Comparison of ENCODE assay signal across 19 cellular contexts in the genomic region with DNA sequence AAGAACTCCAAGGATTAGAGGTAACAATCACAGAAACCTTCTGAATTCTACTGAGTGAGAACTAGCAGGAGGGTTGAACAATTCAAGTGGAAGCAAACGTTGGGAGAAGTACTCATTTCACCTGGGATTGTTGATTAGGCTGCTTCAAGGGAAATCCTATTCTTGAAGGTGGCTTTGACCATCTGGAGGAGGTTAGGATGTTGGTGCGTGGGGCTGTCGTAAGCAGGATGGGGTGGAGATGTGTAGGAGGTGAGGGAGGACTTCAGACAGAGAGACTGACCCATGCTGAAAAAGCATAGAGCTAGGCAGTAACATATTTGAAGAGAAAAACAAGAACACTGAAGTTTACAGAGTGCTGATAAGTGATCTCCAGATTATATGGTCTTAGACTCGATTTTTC.
DNase-seq lines count a peak whose midpoint lies in the region; ATAC-seq and TF ChIP-seq lines count a peak whose summit lies in the region.
"Had no signal": no experiment of that assay in that cellular context is flagged by ENCODE, and none has a peak within 500 bp of the region (broad histone marks: within the 10 kb centered on the region; RNA-seq: fewer than 3 reads in every experiment).

No MANE protein-coding gene starts in this region.

- no peak overlapping the region for H2BK120ac ChIP-seq in neuronal stem cell (ENCODE audit: low read depth, low read length)

- H3K4me3 Mint-ChIP-seq in activated CD8-positive, alpha-beta T cell treated with anti-CD3 and anti-CD28 coated beads, Interleukin-2, amount 10 ng/mL, durations not matched to agents 7 days and 5 days, result no peak overlapping the region

- H4K91ac ChIP-seq in neuronal stem cell (ENCODE audit: low read depth, low read length, poor library complexity), result no peak overlapping the region

- H3K36me3 ChIP-seq in HEK293 (ENCODE audit: control insufficient read depth in 2 of 2, insufficient read depth in 1 of 2, low read length in 2 of 2) (no peaks in the 10 kb centered on the region), neuronal stem cell (replicated peaks in 1 of 2; ENCODE audit: control insufficient read depth in 2 of 2, insufficient read depth in 2 of 2, low read length in 2 of 2) (no peaks in the 10 kb centered on the region)
- H3K36me3 ChIP-seq: BLaER1, HAP-1 had no signal

- no peak overlapping the region for H3K23ac ChIP-seq in neuronal stem cell (ENCODE audit: low read depth, low read length, poor library complexity)

- H3K14ac ChIP-seq in neuronal stem cell (ENCODE audit: low read length), result no peak overlapping the region

- no peaks in the 10 kb centered on the region for H3K9me3 Mint-ChIP-seq in activated CD8-positive, alpha-beta T cell treated with anti-CD3 and anti-CD28 coated beads, Interleukin-2, amount 10 ng/mL, durations not matched to agents 7 days and 5 days (ENCODE audit: insufficient read depth)

- no peaks in the 10 kb centered on the region for H3K27me3 ChIP-seq in neuronal stem cell (ENCODE audit: control insufficient read depth in 3 of 3, insufficient read depth in 3 of 3, low read depth in 1 of 3, low read length in 3 of 3)
- H3K27me3 ChIP-seq: BLaER1 had no signal

- H3K9me3 ChIP-seq in HEK293 (ENCODE audit: control insufficient read depth, insufficient read depth, low read depth, low read length) (no peaks in the 10 kb centered on the region), neuronal stem cell (replicated peaks in 1 of 2; ENCODE audit: control insufficient read depth in 2 of 2, insufficient read depth in 1 of 2, low read depth in 1 of 2, low read length in 2 of 2) (no peaks in the 10 kb centered on the region)
- H3K9me3 ChIP-seq: BLaER1, HAP-1 had no signal

- no peaks in the 10 kb centered on the region for H3K4me1 ChIP-seq in HEK293 (ENCODE audit: control insufficient read depth, insufficient read depth, low read length)
- H3K4me1 ChIP-seq in neuronal stem cell (ENCODE audit: control insufficient read depth in 2 of 2, insufficient read depth in 1 of 2, low read depth in 1 of 2, low read length in 2 of 2), result peaks cover 2 to 4% of the 10 kb centered on the region in 2 donors
- H3K4me1 ChIP-seq: A549 had no signal

- WGBS in neuronal stem cell (ENCODE audit: extremely low coverage in 2 of 2, insufficient read length in 2 of 2, insufficient replicate concordance in 1 of 2), 2 donors, result no CpG with 5 or more reads among the region's 4 CpGs

- no peak overlapping the region for H4K8ac ChIP-seq in neuronal stem cell (ENCODE audit: low read depth, low read length)

- H2BK15ac ChIP-seq in neuronal stem cell (ENCODE audit: low read length), result no peak overlapping the region

- H3K4me2 ChIP-seq in neuronal stem cell (ENCODE audit: insufficient read depth, low read length, poor library complexity, severe bottlenecking), result no peak overlapping the region
- H3K4me2 ChIP-seq: A549, BLaER1 had no signal

- no peak overlapping the region for H2AK5ac ChIP-seq in neuronal stem cell (ENCODE audit: low read depth, low read length)

- ATAC-seq in activated CD8-positive, alpha-beta T cell treated with anti-CD3 and anti-CD28 coated beads, Interleukin-2, amount 10 ng/mL, durations not matched to agents 7 days and 5 days, result no peak
- no peak for ATAC-seq in GM18519 (IDR thresholded peaks at IDR 0.05; ENCODE audit: low FRiP score, unreplicated experiment)
- ATAC-seq: A549 had no signal

- H3K4me3 ChIP-seq in HEK293 (ENCODE audit: low read depth, low read length), result no peak overlapping the region
- no peak overlapping the region for H3K4me3 ChIP-seq in neuronal stem cell (ENCODE audit: low read length in 2 of 2)
- H3K4me3 ChIP-seq: A549, BLaER1, HAP-1 had no signal

- CTCF ChIA-PET in HEK293 (lab: Yijun Ruan, JAX) (interaction anchor here (0.6 to 3.4 kb wide), 2 partner anchors 14 to 21 kb away, joined by 3 to 19 read pairs; no protein-coding TSS in a partner anchor), RWPE1 (lab: Yijun Ruan, JAX) (no interaction called here)
- CTCF ChIA-PET in activated CD8-positive, alpha-beta T cell treated with anti-CD3 and anti-CD28 coated beads, Interleukin-2, amount 10 ng/mL, durations not matched to agents 7 days and 5 days (lab: Charles Lee), result no interaction called here

- POLR2A ChIA-PET in HEK293 (lab: Yijun Ruan, JAX) (no interaction called here), RWPE1 (lab: Yijun Ruan, JAX; ENCODE audit: low non-redundant PET) (no interaction called here)
- POLR2A ChIA-PET in activated CD8-positive, alpha-beta T cell treated with anti-CD3 and anti-CD28 coated beads, Interleukin-2, amount 10 ng/mL, durations not matched to agents 7 days and 5 days (lab: Charles Lee), result no interaction called here

- DNase-seq in NCI-H2171 treated with DMSO at 0.1 percent for 48 hours (lab: John Stamatoyannopoulos, UW) (peak; percentile 7), NCI-H2171 (lab: John Stamatoyannopoulos, UW) (no peak), left kidney (ENCODE audit: low read depth, low spot score) (peak; percentile 42), neuronal stem cell (ENCODE audit: low spot score) (no peak), RWPE1 (ENCODE audit: low spot score) (no peak)
- DNase-seq in activated CD8-positive, alpha-beta T cell treated with anti-CD3 and anti-CD28 coated beads, Interleukin-2, amount 10 ng/mL, durations not matched to agents 7 days and 5 days, result no peak
- DNase-seq: AML-193; Calu3; CD4-positive, alpha-beta memory T cell; DMS79 treated with DMSO at 0.1 percent for 48 hours; GF-D8 had no signal

- H3K27me3 Mint-ChIP-seq in activated CD8-positive, alpha-beta T cell treated with anti-CD3 and anti-CD28 coated beads, Interleukin-2, amount 10 ng/mL, durations not matched to agents 7 days and 5 days (ENCODE audit: low read depth), result peaks cover 45% of the 10 kb centered on the region

- no peak overlapping the region for H2AFZ ChIP-seq in neuronal stem cell (ENCODE audit: low read length)

- no peaks in the 10 kb centered on the region for H3K36me3 Mint-ChIP-seq in activated CD8-positive, alpha-beta T cell treated with anti-CD3 and anti-CD28 coated beads, Interleukin-2, amount 10 ng/mL, durations not matched to agents 7 days and 5 days (ENCODE audit: low read depth)
- H3K36me3 Mint-ChIP-seq: CD14-positive monocyte had no signal

- H3K27ac ChIP-seq in HEK293 (ENCODE audit: extremely low read depth, low read depth, low read length), result no peak overlapping the region
- no peak overlapping the region for H3K27ac ChIP-seq in neuronal stem cell (replicated peaks; ENCODE audit: low read length)
- H3K27ac ChIP-seq in RWPE1, result no peak overlapping the region
- H3K27ac ChIP-seq: 22Rv1, A549, BLaER1, HL-60 had no signal

- no peak overlapping the region for H3K9ac ChIP-seq in neuronal stem cell (ENCODE audit: low read depth, low read length, poor library complexity)
- H3K9ac ChIP-seq: BLaER1 had no signal

- peaks cover 18% of the 10 kb centered on the region for H3K4me1 Mint-ChIP-seq in activated CD8-positive, alpha-beta T cell treated with anti-CD3 and anti-CD28 coated beads, Interleukin-2, amount 10 ng/mL, durations not matched to agents 7 days and 5 days (ENCODE audit: low read depth)

- no peak overlapping the region for H3K4ac ChIP-seq in neuronal stem cell (ENCODE audit: low read length)

- H2BK5ac ChIP-seq in neuronal stem cell (ENCODE audit: low read length), result peak overlapping the region; percentile 42

- H2BK12ac ChIP-seq in neuronal stem cell (ENCODE audit: low read length), result no peak overlapping the region

- H3K18ac ChIP-seq in neuronal stem cell (ENCODE audit: low read length), result no peak overlapping the region

- no peaks in the 10 kb centered on the region for H3K79me1 ChIP-seq in neuronal stem cell (ENCODE audit: low read depth, low read length)

- TF ChIP-seq CTCF in HEK293 (tag by site-specific recombination; IDR thresholded peaks at IDR 0.05), result no peak
- TF ChIP-seq CTCF in RWPE1 (conservative IDR thresholded peaks at IDR 0.05; ENCODE audit: low read depth), result no peak

- H3K27ac Mint-ChIP-seq in activated CD8-positive, alpha-beta T cell treated with anti-CD3 and anti-CD28 coated beads, Interleukin-2, amount 10 ng/mL, durations not matched to agents 7 days and 5 days, result no peak overlapping the region
- H3K27ac Mint-ChIP-seq: CD14-positive monocyte had no signal

TF ChIP-seq in HEK293, 187 proteins besides CTCF, POLR2A, EP300 and RAD21 (continues in another document):
- TF ChIP-seq, protein P1, sequence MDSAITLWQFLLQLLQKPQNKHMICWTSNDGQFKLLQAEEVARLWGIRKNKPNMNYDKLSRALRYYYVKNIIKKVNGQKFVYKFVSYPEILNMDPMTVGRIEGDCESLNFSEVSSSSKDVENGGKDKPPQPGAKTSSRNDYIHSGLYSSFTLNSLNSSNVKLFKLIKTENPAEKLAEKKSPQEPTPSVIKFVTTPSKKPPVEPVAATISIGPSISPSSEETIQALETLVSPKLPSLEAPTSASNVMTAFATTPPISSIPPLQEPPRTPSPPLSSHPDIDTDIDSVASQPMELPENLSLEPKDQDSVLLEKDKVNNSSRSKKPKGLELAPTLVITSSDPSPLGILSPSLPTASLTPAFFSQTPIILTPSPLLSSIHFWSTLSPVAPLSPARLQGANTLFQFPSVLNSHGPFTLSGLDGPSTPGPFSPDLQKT (IDR thresholded peaks at IDR 0.05; ENCODE audit: borderline replicate concordance, low read depth, low read length), result no peak
- TF ChIP-seq, protein P2, sequence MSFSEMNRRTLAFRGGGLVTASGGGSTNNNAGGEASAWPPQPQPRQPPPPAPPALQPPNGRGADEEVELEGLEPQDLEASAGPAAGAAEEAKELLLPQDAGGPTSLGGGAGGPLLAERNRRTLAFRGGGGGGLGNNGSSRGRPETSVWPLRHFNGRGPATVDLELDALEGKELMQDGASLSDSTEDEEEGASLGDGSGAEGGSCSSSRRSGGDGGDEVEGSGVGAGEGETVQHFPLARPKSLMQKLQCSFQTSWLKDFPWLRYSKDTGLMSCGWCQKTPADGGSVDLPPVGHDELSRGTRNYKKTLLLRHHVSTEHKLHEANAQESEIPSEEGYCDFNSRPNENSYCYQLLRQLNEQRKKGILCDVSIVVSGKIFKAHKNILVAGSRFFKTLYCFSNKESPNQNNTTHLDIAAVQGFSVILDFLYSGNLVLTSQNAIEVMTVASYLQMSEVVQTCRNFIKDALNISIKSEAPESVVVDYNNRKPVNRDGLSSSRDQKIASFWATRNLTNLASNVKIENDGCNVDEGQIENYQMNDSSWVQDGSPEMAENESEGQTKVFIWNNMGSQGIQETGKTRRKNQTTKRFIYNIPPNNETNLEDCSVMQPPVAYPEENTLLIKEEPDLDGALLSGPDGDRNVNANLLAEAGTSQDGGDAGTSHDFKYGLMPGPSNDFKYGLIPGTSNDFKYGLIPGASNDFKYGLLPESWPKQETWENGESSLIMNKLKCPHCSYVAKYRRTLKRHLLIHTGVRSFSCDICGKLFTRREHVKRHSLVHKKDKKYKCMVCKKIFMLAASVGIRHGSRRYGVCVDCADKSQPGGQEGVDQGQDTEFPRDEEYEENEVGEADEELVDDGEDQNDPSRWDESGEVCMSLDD (tag by site-specific recombination; IDR thresholded peaks at IDR 0.05), result no peak
- no peak for TF ChIP-seq ZNF701 (tag by site-specific recombination; IDR thresholded peaks at IDR 0.05)
- no peak for TF ChIP-seq ZNF214 (tag by site-specific recombination; IDR thresholded peaks at IDR 0.05; ENCODE audit: borderline replicate concordance)
- no peak for TF ChIP-seq ZNF585B (tag by site-specific recombination; IDR thresholded peaks at IDR 0.05)
- TF ChIP-seq ZFHX2 (tag by site-specific recombination; conservative IDR thresholded peaks at IDR 0.05), result 0 out of 2 replicates have a peak, but pooled peaks have one; percentile 23

Comparison
In these comparisons a context has a peak if more than half of its experiments do, and no peak if none do; other contexts are left out.
1. DNase-seq: peak in NCI-H2171 treated with DMSO at 0.1 percent for 48 hours (single experiment) and left kidney (single experiment); none in NCI-H2171 (single experiment), neuronal stem cell (single experiment), activated CD8-positive, alpha-beta T cell treated with anti-CD3 and anti-CD28 coated beads, Interleukin-2, amount 10 ng/mL, durations not matched to agents 7 days and 5 days (single experiment) and RWPE1 (single experiment).